In the genomic region with DNA sequence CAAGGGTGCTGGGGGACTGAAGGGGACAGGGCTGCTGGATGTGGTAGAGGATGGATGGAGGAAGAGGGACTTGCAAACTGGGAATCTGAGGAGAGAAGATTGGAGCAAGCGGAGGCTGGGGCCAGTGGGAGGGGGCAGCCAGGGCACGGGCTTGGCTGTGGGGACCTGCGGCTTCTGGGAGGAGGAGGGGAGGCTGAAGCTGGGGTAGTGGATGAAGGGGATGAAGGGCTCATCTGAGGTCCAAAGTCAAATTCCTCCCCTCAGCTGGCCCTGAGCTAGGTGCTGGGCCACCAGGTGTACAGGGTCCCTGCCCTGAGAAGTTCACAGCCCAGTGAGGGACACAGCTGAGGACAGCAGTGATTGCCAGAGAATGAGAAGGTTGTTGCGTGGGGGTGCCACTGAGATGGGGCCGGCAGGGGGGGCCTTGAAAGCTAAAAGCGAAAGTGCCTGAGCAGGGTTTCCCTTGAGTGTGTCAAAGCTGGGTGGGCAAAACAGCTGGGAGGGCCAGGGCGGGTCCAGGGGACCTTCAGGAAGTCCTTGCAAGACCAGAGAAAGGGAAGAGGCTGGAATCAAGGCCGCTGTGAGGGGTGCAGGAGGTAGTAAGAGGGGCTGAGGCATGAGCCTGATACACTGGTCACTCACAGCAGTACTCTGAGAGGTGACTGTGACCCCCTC, we compare ENCODE assay signal across 22 cellular contexts.
DNase-seq lines count a peak whose midpoint lies in the region; ATAC-seq, FAIRE-seq and TF ChIP-seq lines count a peak whose summit lies in the region.
"Had no signal": no experiment of that assay in that cellular context is flagged by ENCODE, and none has a peak within 500 bp of the region (broad histone marks: within the 10 kb centered on the region; RNA-seq: fewer than 3 reads in every experiment).

No MANE protein-coding gene starts in this region.

- H3K4me1 Mint-ChIP-seq in nephron progenitor cell, result no peaks in the 10 kb centered on the region
- H3K4me1 Mint-ChIP-seq: activated CD4-positive, alpha-beta T cell treated with anti-CD3 and anti-CD28 coated beads, Interleukin-2, amount 10 ng/mL, durations not matched to agents 24 days and 14 days; central memory CD8-positive, alpha-beta T cell; naive thymus-derived CD4-positive, alpha-beta T cell had no signal

- DNase-seq in right lobe of liver (peak in 2 of 3 donors; percentile 22 to 28), HepG2 (ENCODE audit: low spot score) (no peak), RWPE2 (ENCODE audit: low spot score) (peak; percentile 29), nephron progenitor cell (no peak), HAP-1 (ENCODE audit: low spot score in 2 of 2) (no peak)
- no peak for DNase-seq in activated CD4-positive, alpha-beta T cell treated with anti-CD3 and anti-CD28 coated beads for 1 hour
- DNase-seq: activated CD4-positive, alpha-beta T cell treated with anti-CD3 and anti-CD28 coated beads, Interleukin-2, amount 10 ng/mL, durations not matched to agents 24 days and 14 days; DND-41; IMR-90; midbrain; naive thymus-derived CD4-positive, alpha-beta T cell; NCI-H1694 treated with DMSO at 0.1 percent for 48 hours; stomach had no signal

- CTCF ChIA-PET in HepG2 (lab: Yijun Ruan, JAX; ENCODE audit: low intra/inter-chr PET ratio, low total read pairs), result no interaction called here

- POLR2A ChIA-PET in HepG2 (lab: Yijun Ruan, JAX), result no interaction called here

- H4K20me1 ChIP-seq in HepG2 (ENCODE audit: insufficient read depth, low read length), result no peaks in the 10 kb centered on the region
- H4K20me1 ChIP-seq: BLaER1 treated with 17β-estradiol and CSF1 and Interleukin-3, amounts not matched to agents 10 nM and 100 nM had no signal

- TF ChIP-seq CTCF in right lobe of liver (IDR thresholded peaks at IDR 0.05) (no peak), HepG2 (CRISPR knock-in tag; IDR thresholded peaks at IDR 0.05) (no peak), RWPE2 (IDR thresholded peaks at IDR 0.05; ENCODE audit: poor library complexity, severe bottlenecking) (no peak), nephron progenitor cell (IDR thresholded peaks at IDR 0.05) (no peak)

- H3K27me3 Mint-ChIP-seq in nephron progenitor cell (ENCODE audit: low read depth, poor library complexity), result peaks cover 8% of the 10 kb centered on the region
- H3K27me3 Mint-ChIP-seq: activated CD4-positive, alpha-beta T cell treated with anti-CD3 and anti-CD28 coated beads, Interleukin-2, amount 10 ng/mL, durations not matched to agents 24 days and 14 days had no signal

- H3K27ac ChIP-seq in right lobe of liver (no peak overlapping the region), HepG2 (ENCODE audit: extremely low read length, insufficient read depth, low read length) (no peak overlapping the region), RWPE2 (ENCODE audit: poor library complexity, severe bottlenecking) (no peak overlapping the region)
- H3K27ac ChIP-seq: BLaER1 treated with 17β-estradiol and CSF1 and Interleukin-3, amounts not matched to agents 10 nM and 100 nM; dorsolateral prefrontal cortex; stomach; tibial artery had no signal

- H3K79me2 ChIP-seq in HepG2 (ENCODE audit: insufficient read depth, low read length), result no peaks in the 10 kb centered on the region

- H3K36me3 ChIP-seq in right lobe of liver (no peaks in the 10 kb centered on the region), HepG2 (replicated peaks in 1 of 2; ENCODE audit: control insufficient read depth in 1 of 2, insufficient read depth in 2 of 2, low read length in 2 of 2) (no peaks in the 10 kb centered on the region), RWPE2 (ENCODE audit: low read depth) (no peaks in the 10 kb centered on the region), HAP-1 (replicated peaks) (no peaks in the 10 kb centered on the region)
- H3K36me3 ChIP-seq: BLaER1 treated with 17β-estradiol and CSF1 and Interleukin-3, amounts not matched to agents 10 nM and 100 nM; stomach; tibial artery had no signal

- 86% methylated on average over 6 of the region's 8 CpGs for WGBS in right lobe of liver (ENCODE audit: insufficient coverage, low coverage, low lambda C conversion rate, missing lambda C conversion rate)
- 60% methylated on average over 8 of the region's 8 CpGs for WGBS in HepG2 (ENCODE audit: low lambda C conversion rate)

- no peak overlapping the region for H2AFZ ChIP-seq in HepG2 (ENCODE audit: low read length)

- no TSS peak for BruUV-seq in HepG2 (replicated peaks; lab: Mats Ljungman, UMichigan)

- no peak for FAIRE-seq in HepG2 (lab: Jason Lieb, UNC)
- FAIRE-seq: endothelial cell of umbilical vein, islet of Langerhans had no signal

- H3K4me3 Mint-ChIP-seq in nephron progenitor cell, result no peak overlapping the region
- H3K4me3 Mint-ChIP-seq: activated CD4-positive, alpha-beta T cell treated with anti-CD3 and anti-CD28 coated beads, Interleukin-2, amount 10 ng/mL, durations not matched to agents 24 days and 14 days; activated T-helper 1 cell treated with anti-CD3 and anti-CD28 coated beads, Interleukin-12 subunit alpha, Interleukin-12 subunit beta, Interleukin-2, Interleukin-4 antibody, amounts not matched to agents 30 ng/mL and 10 ng/mL and 1 ng/mL, durations not matched to agents 14 hours and 24 hours and 36 hours; central memory CD8-positive, alpha-beta T cell; naive thymus-derived CD4-positive, alpha-beta T cell; T-helper 2 cell treated with Interferon-gamma antibody and Interleukin-4, amounts not matched to agents 5 μg/mL and 100 μg/mL, for 36 hours had no signal

- H3K27me3 ChIP-seq in right lobe of liver (no peaks in the 10 kb centered on the region), HepG2 (ENCODE audit: control insufficient read depth in 1 of 2, insufficient read depth in 2 of 2, low read length in 2 of 2) (no peaks in the 10 kb centered on the region; a peak in 1 of 5 replicates), RWPE2 (ENCODE audit: insufficient read depth, poor library complexity, severe bottlenecking) (no peaks in the 10 kb centered on the region), HAP-1 (ENCODE audit: low read depth) (no peaks in the 10 kb centered on the region)
- H3K27me3 ChIP-seq: BLaER1 treated with 17β-estradiol and CSF1 and Interleukin-3, amounts not matched to agents 10 nM and 100 nM; dorsolateral prefrontal cortex had no signal

- no peaks in the 10 kb centered on the region for H3K9me3 ChIP-seq in right lobe of liver
- no peaks in the 10 kb centered on the region for H3K9me3 ChIP-seq in HepG2 (ENCODE audit: low read length)
- H3K9me3 ChIP-seq in RWPE2 (ENCODE audit: severe bottlenecking), result no peaks in the 10 kb centered on the region
- H3K9me3 ChIP-seq in HAP-1, result no peaks in the 10 kb centered on the region
- H3K9me3 ChIP-seq: BLaER1 treated with 17β-estradiol and CSF1 and Interleukin-3, amounts not matched to agents 10 nM and 100 nM; stomach; tibial artery had no signal

- no peak for TF ChIP-seq EP300 in HepG2 (IDR thresholded peaks at IDR 0.05; ENCODE audit: low read depth in 2 of 2, low read length in 2 of 2)
- TF ChIP-seq EP300 in HepG2 (CRISPR knock-in tag; IDR thresholded peaks at IDR 0.05; ENCODE audit: borderline replicate concordance), result no peak

- peaks cover 41% of the 10 kb centered on the region for H3K36me3 Mint-ChIP-seq in nephron progenitor cell (ENCODE audit: low read depth)
- H3K36me3 Mint-ChIP-seq: naive thymus-derived CD4-positive, alpha-beta T cell had no signal

- no peak for ATAC-seq in right lobe of liver
- ATAC-seq in HepG2, result no peak
- no peak for ATAC-seq in RWPE2 (ENCODE audit: low read depth)
- ATAC-seq in HG03039 (IDR thresholded peaks at IDR 0.05; ENCODE audit: unreplicated experiment), result no peak
- ATAC-seq: naive thymus-derived CD4-positive, alpha-beta T cell had no signal

- in situ Hi-C loops in HepG2 (cut with HindIII; ENCODE audit: extremely low pct_ligation_motif_present, low pct_unique_long_range_greater_than_20kb) (no loop called here), HAP-1 (cut with MboI; ENCODE audit: low sequenced_read_pairs) (no loop called here)

- TF ChIP-seq POLR2A in right lobe of liver (IDR thresholded peaks at IDR 0.05) (no peak), HepG2 (IDR thresholded peaks at IDR 0.05; ENCODE audit: insufficient read depth in 1 of 2, low read depth in 2 of 2, low read length in 2 of 2) (no peak)

- no peaks in the 10 kb centered on the region for H3K9me3 Mint-ChIP-seq in nephron progenitor cell
- H3K9me3 Mint-ChIP-seq: activated CD4-positive, alpha-beta T cell treated with anti-CD3 and anti-CD28 coated beads, Interleukin-2, amount 10 ng/mL, durations not matched to agents 24 days and 14 days; activated T-helper 1 cell treated with anti-CD3 and anti-CD28 coated beads, Interleukin-12 subunit alpha, Interleukin-12 subunit beta, Interleukin-2, Interleukin-4 antibody, amounts not matched to agents 30 ng/mL and 10 ng/mL and 1 ng/mL, durations not matched to agents 14 hours and 24 hours and 36 hours; central memory CD8-positive, alpha-beta T cell; T-helper 2 cell treated with Interferon-gamma antibody and Interleukin-4, amounts not matched to agents 5 μg/mL and 100 μg/mL, for 36 hours had no signal

- no peak overlapping the region for H3K4me2 ChIP-seq in HepG2 (ENCODE audit: low read depth, low read length)
- H3K4me2 ChIP-seq: BLaER1 treated with 17β-estradiol and CSF1 and Interleukin-3, amounts not matched to agents 10 nM and 100 nM had no signal

- intact Hi-C loops in right lobe of liver (cut with DNase I), result loop anchor here in 1 of 2 donors (10.0 kb wide), 1 partner anchor 111 kb away; no protein-coding TSS in a partner anchor
- intact Hi-C loops in HepG2 (cut with micrococcal nuclease; ENCODE audit: unreplicated experiment), result no loop called here

- no peak overlapping the region for H3K4me3 ChIP-seq in right lobe of liver
- no peak overlapping the region for H3K4me3 ChIP-seq in HepG2 (replicated peaks in 1 of 3; ENCODE audit: insufficient read depth in 1 of 3, low read depth in 2 of 3, low read length in 3 of 3)
- no peak overlapping the region for H3K4me3 ChIP-seq in RWPE2 (ENCODE audit: severe bottlenecking)
- no peak overlapping the region for H3K4me3 ChIP-seq in HAP-1
- H3K4me3 ChIP-seq: BLaER1 treated with 17β-estradiol and CSF1 and Interleukin-3, amounts not matched to agents 10 nM and 100 nM; dorsolateral prefrontal cortex; stomach; tibial artery had no signal

- H3K27ac Mint-ChIP-seq in nephron progenitor cell, result peak overlapping the region; percentile 85
- H3K27ac Mint-ChIP-seq: activated CD4-positive, alpha-beta T cell treated with anti-CD3 and anti-CD28 coated beads, Interleukin-2, amount 10 ng/mL, durations not matched to agents 24 days and 14 days; activated T-helper 1 cell treated with anti-CD3 and anti-CD28 coated beads, Interleukin-12 subunit alpha, Interleukin-12 subunit beta, Interleukin-2, Interleukin-4 antibody, amounts not matched to agents 30 ng/mL and 10 ng/mL and 1 ng/mL, durations not matched to agents 14 hours and 24 hours and 36 hours; naive thymus-derived CD4-positive, alpha-beta T cell; T-helper 2 cell treated with Interferon-gamma antibody and Interleukin-4, amounts not matched to agents 5 μg/mL and 100 μg/mL, for 36 hours had no signal

- H3K9ac ChIP-seq in HepG2 (ENCODE audit: insufficient read depth, low read depth, low read length), result no peak overlapping the region
- H3K9ac ChIP-seq: BLaER1 treated with 17β-estradiol and CSF1 and Interleukin-3, amounts not matched to agents 10 nM and 100 nM had no signal

- H3K4me1 ChIP-seq in right lobe of liver, result no peaks in the 10 kb centered on the region
- H3K4me1 ChIP-seq in HepG2 (ENCODE audit: insufficient read depth, low read length), result 0 out of 2 replicates have a peak, but pooled peaks cover 5% of the 10 kb centered on the region
- no peaks in the 10 kb centered on the region for H3K4me1 ChIP-seq in RWPE2 (ENCODE audit: insufficient read depth, poor library complexity, severe bottlenecking)
- no peaks in the 10 kb centered on the region for H3K4me1 ChIP-seq in HAP-1
- H3K4me1 ChIP-seq: stomach, tibial artery had no signal

- no peak for TF ChIP-seq RAD21 in HepG2 (CRISPR knock-in tag; IDR thresholded peaks at IDR 0.05)

Comparison
In these comparisons a context has a peak if more than half of its experiments do, and no peak if none do; other contexts are left out.
1. DNase-seq: peak in right lobe of liver (2 of 3) and RWPE2 (single experiment); none in HepG2 (single experiment), nephron progenitor cell (single experiment), activated CD4-positive, alpha-beta T cell treated with anti-CD3 and anti-CD28 coated beads for 1 hour (single experiment) and HAP-1 (0 of 2).